In the genomic region with DNA sequence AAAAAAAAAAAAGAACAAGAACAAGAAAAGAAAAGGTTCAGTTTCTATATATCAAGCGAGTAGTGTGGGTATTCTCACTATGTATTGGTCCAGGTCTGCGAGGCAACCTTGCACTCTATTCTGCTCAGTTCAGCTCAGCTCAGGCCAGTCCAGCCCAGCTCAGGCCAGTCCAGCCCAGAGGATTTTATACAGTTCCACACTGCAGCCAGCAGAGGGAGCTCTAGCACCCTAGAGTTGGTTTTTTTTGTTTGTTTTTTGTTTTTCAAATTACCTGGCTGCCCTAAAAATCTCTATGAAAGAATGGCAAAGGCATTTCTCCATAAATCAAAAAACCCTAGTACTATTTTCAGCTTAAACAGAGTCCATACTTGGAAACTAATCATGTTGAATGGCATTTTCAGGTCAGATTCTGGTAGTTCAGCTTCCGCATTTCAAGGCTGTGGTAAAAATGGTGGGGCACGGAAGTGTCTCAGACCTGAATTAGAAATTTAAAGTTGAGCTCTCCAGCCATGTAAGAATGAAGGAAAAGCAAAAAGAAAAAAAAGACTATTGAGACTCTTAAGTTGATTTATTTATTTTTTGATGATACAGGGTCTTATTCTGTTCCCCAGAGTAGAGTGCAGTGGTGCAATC, we compare ENCODE assay signal across 1 cellular context.
TF ChIP-seq lines count a peak whose summit lies in the region.

No MANE protein-coding gene starts in this region.

TF ChIP-seq in GM23338, 12 proteins besides CTCF, POLR2A, EP300 and RAD21 (continued from another document):
- TF ChIP-seq REST (IDR thresholded peaks at IDR 0.05; ENCODE audit: unreplicated experiment) (no peak), JUNB (IDR thresholded peaks at IDR 0.05; ENCODE audit: unreplicated experiment) (no peak), EZH2phosphoT487 (IDR thresholded peaks at IDR 0.05; ENCODE audit: unreplicated experiment) (no peak), EZH2 (IDR thresholded peaks at IDR 0.05; ENCODE audit: low read depth, unreplicated experiment) (no peak), POLR2AphosphoS5 (IDR thresholded peaks at IDR 0.05; ENCODE audit: low read depth) (no peak), NANOG (IDR thresholded peaks at IDR 0.05; ENCODE audit: borderline replicate concordance) (no peak)
- TF ChIP-seq, protein P1, sequence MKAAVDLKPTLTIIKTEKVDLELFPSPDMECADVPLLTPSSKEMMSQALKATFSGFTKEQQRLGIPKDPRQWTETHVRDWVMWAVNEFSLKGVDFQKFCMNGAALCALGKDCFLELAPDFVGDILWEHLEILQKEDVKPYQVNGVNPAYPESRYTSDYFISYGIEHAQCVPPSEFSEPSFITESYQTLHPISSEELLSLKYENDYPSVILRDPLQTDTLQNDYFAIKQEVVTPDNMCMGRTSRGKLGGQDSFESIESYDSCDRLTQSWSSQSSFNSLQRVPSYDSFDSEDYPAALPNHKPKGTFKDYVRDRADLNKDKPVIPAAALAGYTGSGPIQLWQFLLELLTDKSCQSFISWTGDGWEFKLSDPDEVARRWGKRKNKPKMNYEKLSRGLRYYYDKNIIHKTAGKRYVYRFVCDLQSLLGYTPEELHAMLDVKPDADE (IDR thresholded peaks at IDR 0.05): no peak
